ENCODE assay signal across 10 cellular contexts in the genomic region with DNA sequence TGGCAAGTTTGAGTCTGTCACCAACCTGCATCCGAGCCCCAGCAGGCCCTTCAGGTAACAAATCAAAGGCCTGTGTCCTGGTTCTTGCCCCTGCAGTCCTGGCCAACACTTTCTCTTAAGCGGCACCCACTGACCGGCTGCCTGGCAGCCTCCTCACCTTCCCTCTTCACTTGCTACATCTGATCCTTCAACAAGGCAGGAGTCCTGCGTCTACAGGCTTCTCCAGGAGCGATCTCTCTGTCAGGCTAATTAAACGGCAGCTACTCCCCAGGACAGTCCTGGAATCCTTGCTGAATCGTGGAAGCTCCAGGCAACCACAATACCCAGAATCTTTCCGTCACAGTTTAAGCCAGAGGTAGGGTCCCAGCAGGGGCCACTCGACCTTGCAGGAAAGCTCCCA.
"Had no signal": no experiment of that assay in that cellular context is flagged by ENCODE, and none has a peak within 500 bp of the region (broad histone marks: within the 10 kb centered on the region; RNA-seq: fewer than 3 reads in every experiment).

No MANE protein-coding gene starts in this region.

- H3K79me2 ChIP-seq: parathyroid adenoma had no signal

- DNase-seq: retina had no signal

- ATAC-seq: activated CD4-positive, CD25-positive, alpha-beta regulatory T cell treated with anti-CD3 and anti-CD28 coated beads, Interleukin-2, amount 50 U/mL, for 24 hours had no signal

- H3K9ac ChIP-seq: parathyroid adenoma had no signal

- H3K36me3 ChIP-seq: left ventricle myocardium inferior, SJCRH30, transverse colon had no signal

- H3K9me3 ChIP-seq: left ventricle myocardium inferior, SJCRH30, transverse colon had no signal

- H2AFZ ChIP-seq: parathyroid adenoma had no signal

- H3K36me3 Mint-ChIP-seq: activated naive CD4-positive, alpha-beta T cell treated with anti-CD3 and anti-CD28 coated beads, Interleukin-2, amount 50 U/mL, for 24 hours; brain had no signal

- H3K4me3 Mint-ChIP-seq: activated naive CD4-positive, alpha-beta T cell treated with anti-CD3 and anti-CD28 coated beads, Interleukin-2, amount 50 U/mL, for 24 hours; brain; neural crest cell had no signal

- H3K4me1 Mint-ChIP-seq: neural crest cell had no signal

- H3K27me3 Mint-ChIP-seq: brain had no signal

- H3K27ac Mint-ChIP-seq: activated naive CD4-positive, alpha-beta T cell treated with anti-CD3 and anti-CD28 coated beads, Interleukin-2, amount 50 U/mL, for 24 hours had no signal

- H3K4me3 ChIP-seq: left ventricle myocardium inferior, SJCRH30, skin epidermis, transverse colon had no signal

- H3K27ac ChIP-seq: left ventricle myocardium inferior, parathyroid adenoma, SJCRH30, skin epidermis, transverse colon had no signal

- H3K9me3 Mint-ChIP-seq: activated naive CD4-positive, alpha-beta T cell treated with anti-CD3 and anti-CD28 coated beads, Interleukin-2, amount 50 U/mL, for 24 hours; brain; neural crest cell had no signal

- H3K4me1 ChIP-seq: parathyroid adenoma, SJCRH30 had no signal
